Comparison of ENCODE assay signal across 8 cellular contexts in genomic region chr4:159101983-159102622, GRCh38. TPM values are rescaled to one million over a fixed set of nuclear protein-coding genes. Genes with fewer than 3 reads are reported as not detected.
DNase-seq lines count a peak whose midpoint lies in the region; ATAC-seq and TF ChIP-seq lines count a peak whose summit lies in the region.

No MANE protein-coding gene starts in this region.

- no peaks in the 10 kb centered on the region for H3K27me3 Mint-ChIP-seq in CD4-positive, alpha-beta memory T cell
- no peaks in the 10 kb centered on the region for H3K27me3 Mint-ChIP-seq in effector memory CD8-positive, alpha-beta T cell
- peaks cover 8% of the 10 kb centered on the region for H3K27me3 Mint-ChIP-seq in neural progenitor cell (ENCODE audit: insufficient read depth, low read depth)

- H3K36me3 Mint-ChIP-seq in CD4-positive, alpha-beta memory T cell = peaks cover 0 to 12% of the 10 kb centered on the region in 2 donors
- H3K36me3 Mint-ChIP-seq in effector memory CD8-positive, alpha-beta T cell (ENCODE audit: insufficient read depth) = peaks cover 30% of the 10 kb centered on the region
- no peaks in the 10 kb centered on the region for H3K36me3 Mint-ChIP-seq in neural progenitor cell

- peak overlapping the region; percentile 2; the same call in 1 of the 2 replicates for H3K9ac ChIP-seq in OCI-LY3 (ENCODE audit: low read length)
- H3K9ac ChIP-seq in neural progenitor cell = no peak overlapping the region

- peak overlapping the region; percentile 83 to 89 (median 84) for H3K4me3 Mint-ChIP-seq in CD4-positive, alpha-beta memory T cell
- peak overlapping the region; percentile 90 for H3K4me3 Mint-ChIP-seq in effector memory CD8-positive, alpha-beta T cell
- H3K4me3 Mint-ChIP-seq in neural progenitor cell = peak overlapping the region; percentile 89

- peaks cover 34% of the 10 kb centered on the region for H3K4me1 ChIP-seq in CD4-positive, alpha-beta memory T cell (ENCODE audit: insufficient read depth, low read length)
- peaks cover 37% of the 10 kb centered on the region for H3K4me1 ChIP-seq in OCI-LY3 (ENCODE audit: low read length)
- H3K4me1 ChIP-seq in neural progenitor cell = peaks cover 30% of the 10 kb centered on the region

- no peaks in the 10 kb centered on the region for H3K9me3 ChIP-seq in CD4-positive, alpha-beta memory T cell (ENCODE audit: control insufficient read depth in 1 of 2, low read length in 2 of 2)
- H3K9me3 ChIP-seq in OCI-LY3 (ENCODE audit: insufficient read depth, low read length) (no peaks in the 10 kb centered on the region), neural progenitor cell (ENCODE audit: low read depth) (no peaks in the 10 kb centered on the region)

- H3F3A ChIP-seq in neural progenitor cell (ENCODE audit: low read depth) = peaks cover 17% of the 10 kb centered on the region

- peak overlapping the region; percentile 32 for H3K27ac ChIP-seq in CD4-positive, alpha-beta memory T cell (ENCODE audit: low read depth, low read length)
- H3K27ac ChIP-seq in OCI-LY3 (ENCODE audit: low read length) (no peak overlapping the region), neural progenitor cell (no peak overlapping the region)

- peaks cover 26% of the 10 kb centered on the region for H4K20me1 ChIP-seq in OCI-LY3 (ENCODE audit: insufficient read depth, low read length)
- peaks cover 32% of the 10 kb centered on the region for H4K20me1 ChIP-seq in neural progenitor cell (ENCODE audit: low read depth)

- CTCF ChIA-PET in CD4-positive, alpha-beta memory T cell (lab: Charles Lee; ENCODE audit: partially characterized antibody) = interaction anchor here (1.4 kb wide), 1 partner anchor 74 kb away, joined by 4 read pairs; no protein-coding TSS in a partner anchor

- TF ChIP-seq CTCF in OCI-LY3 (IDR thresholded peaks at IDR 0.05; ENCODE audit: low read depth, low read length) (no peak), neural progenitor cell (IDR thresholded peaks at IDR 0.05) (no peak)

- H3K36me3 ChIP-seq in CD4-positive, alpha-beta memory T cell (ENCODE audit: insufficient read depth, low read length) = no peaks in the 10 kb centered on the region
- H3K36me3 ChIP-seq in OCI-LY3 (replicated peaks; ENCODE audit: low read depth, low read length) (no peaks in the 10 kb centered on the region), neural progenitor cell (no peaks in the 10 kb centered on the region)

- H2AFZ ChIP-seq in OCI-LY3 (ENCODE audit: low read depth, low read length) (peak overlapping the region; percentile 47; the same call in 1 of the 2 replicates), neural progenitor cell (replicated peaks) (peak overlapping the region; percentile 3)

- no peaks in the 10 kb centered on the region for H3K27me3 ChIP-seq in CD4-positive, alpha-beta memory T cell (ENCODE audit: insufficient read depth, low read length)
- H3K27me3 ChIP-seq in OCI-LY3 (ENCODE audit: low read depth, low read length) = peaks cover 52% of the 10 kb centered on the region
- H3K27me3 ChIP-seq in neural progenitor cell = peaks cover 19% of the 10 kb centered on the region

- H3K9me3 Mint-ChIP-seq in CD4-positive, alpha-beta memory T cell = peaks cover 0 to 4% (median 0%) of the 10 kb centered on the region in 8 donors
- no peaks in the 10 kb centered on the region for H3K9me3 Mint-ChIP-seq in effector memory CD8-positive, alpha-beta T cell
- H3K9me3 Mint-ChIP-seq in neural progenitor cell = no peaks in the 10 kb centered on the region

- peak overlapping the region; percentile 92 for H3K4me2 ChIP-seq in OCI-LY3 (ENCODE audit: low read length)
- H3K4me2 ChIP-seq in neural progenitor cell = peak overlapping the region; percentile 77

- peak overlapping the region; percentile 75 to 94 (median 90) for H3K27ac Mint-ChIP-seq in CD4-positive, alpha-beta memory T cell
- H3K27ac Mint-ChIP-seq in effector memory CD8-positive, alpha-beta T cell = peak overlapping the region; percentile 94 to 97
- peak overlapping the region; percentile 38 for H3K27ac Mint-ChIP-seq in neural progenitor cell

- 0 out of 2 replicates have a peak, but pooled peaks cover 10% of the 10 kb centered on the region for H3K79me2 ChIP-seq in OCI-LY3 (ENCODE audit: low read length)
- H3K79me2 ChIP-seq in neural progenitor cell (ENCODE audit: low read depth) = peaks cover 31% of the 10 kb centered on the region

- peaks cover 29 to 42% (median 35%) of the 10 kb centered on the region in 4 donors for H3K4me1 Mint-ChIP-seq in CD4-positive, alpha-beta memory T cell
- peaks cover 25 to 38% of the 10 kb centered on the region in 2 donors for H3K4me1 Mint-ChIP-seq in effector memory CD8-positive, alpha-beta T cell (ENCODE audit: low read depth in 2 of 2)
- H3K4me1 Mint-ChIP-seq in neural progenitor cell = peaks cover 35% of the 10 kb centered on the region

- POLR2A ChIA-PET in CD4-positive, alpha-beta memory T cell (lab: Charles Lee; ENCODE audit: partially characterized antibody) = interaction anchor here (1.4 kb wide), 1 partner anchor 23 kb away, joined by 5 read pairs; no protein-coding TSS in a partner anchor

- H3K4me3 ChIP-seq in CD4-positive, alpha-beta memory T cell (ENCODE audit: low read length in 2 of 2) = peak overlapping the region in 1 of 2 donors; percentile 61
- peak overlapping the region; percentile 93 for H3K4me3 ChIP-seq in OCI-LY3 (ENCODE audit: low read length)
- peak overlapping the region; percentile 99 for H3K4me3 ChIP-seq in neural progenitor cell

- DNase-seq in CD4-positive, alpha-beta memory T cell = no peak
- DNase-seq in effector memory CD8-positive, alpha-beta T cell = no peak
- peak; percentile 40 for DNase-seq in neural progenitor cell (ENCODE audit: low spot score)
- DNase-seq in A172 (ENCODE audit: low spot score) = no peak
- no peak for DNase-seq in sciatic nerve (ENCODE audit: low spot score)
- no peak for DNase-seq in stimulated activated CD4-positive, alpha-beta T cell treated with anti-CD3 and anti-CD28 coated beads, Interleukin-12 subunit alpha, Interleukin-12 subunit beta, amount 100 ng/mL, for 4 hours

- intact Hi-C loops in CD4-positive, alpha-beta memory T cell (cut with micrococcal nuclease) = loop anchor here (2.0 kb wide), 3 partner anchors 23 to 379 kb away; partner anchors contain the start of gene PPID
- intact Hi-C loops in sciatic nerve (cut with DNase I) = loop anchor here (10.0 kb wide), 1 partner anchor 73 kb away; no protein-coding TSS in a partner anchor

- no peak for ATAC-seq in effector memory CD8-positive, alpha-beta T cell (replicated peaks)
- ATAC-seq in HG03354 (IDR thresholded peaks at IDR 0.05; ENCODE audit: poor library complexity, severe bottlenecking, unreplicated experiment) = no peak
- no peak for ATAC-seq in sciatic nerve

RNA-seq across cellular contexts. Expression of gene RAPGEF2, which starts 0.8 kb away (rescaled TPM):
- 10 to 100 TPM; 23.1 to 27.9 TPM for total RNA-seq in CD4-positive, alpha-beta memory T cell
- polyA plus RNA-seq in CD4-positive, alpha-beta memory T cell = 1 to 10 TPM in 1 of 2 donors, under 1 TPM in 1; 0.69 to 1.2 TPM
- total RNA-seq in neural progenitor cell (ENCODE audit: low replicate concordance) = 49.5 and 70.4 TPM in 2 replicates
- total RNA-seq in A172 (2014; rRNA removed; shearing (Covaris generic)) = 27.0 and 30.0 TPM in 2 replicates
- 74.0 TPM for total RNA-seq in sciatic nerve

Comparison
In these comparisons a context has a peak if more than half of its experiments do, and no peak if none do; other contexts are left out.
1. H3K27ac Mint-ChIP-seq: peak in every context shown above with its lines; median percentile 96 in effector memory CD8-positive, alpha-beta T cell; 90 in CD4-positive, alpha-beta memory T cell; 38 in neural progenitor cell.